Comparison of ENCODE assay signal across 26 cellular contexts in genomic region chr14:50795909-50796308, GRCh38. TPM values are rescaled to one million over a fixed set of nuclear protein-coding genes. Genes with fewer than 3 reads are reported as not detected.
DNase-seq lines count a peak whose midpoint lies in the region; ATAC-seq, FAIRE-seq and TF ChIP-seq lines count a peak whose summit lies in the region.
"Had no signal": no experiment of that assay in that cellular context is flagged by ENCODE, and none has a peak within 500 bp of the region (broad histone marks: within the 10 kb centered on the region; RNA-seq: fewer than 3 reads in every experiment).

No MANE protein-coding gene starts in this region.

- H3K9me3 Mint-ChIP-seq in CD4-positive, alpha-beta T cell, result no peaks in the 10 kb centered on the region
- H3K9me3 Mint-ChIP-seq in nephron progenitor cell, result no peaks in the 10 kb centered on the region
- H3K9me3 Mint-ChIP-seq: neural crest cell had no signal

- no peak for DNase-seq in CD4-positive, alpha-beta T cell
- DNase-seq in GM12892 (ENCODE audit: insufficient read length) (no peak), GM12878 (ENCODE audit: low read depth, low spot score) (no peak), nephron progenitor cell (no peak), right atrium auricular region (ENCODE audit: low spot score) (no peak), suprapubic skin (ENCODE audit: low spot score in 2 of 2) (no peak)
- DNase-seq: activated CD4-positive, alpha-beta T cell treated with anti-CD3 and anti-CD28 coated beads, Interleukin-2, amount 50 U/mL, for 48 hours; anterior cingulate cortex; central memory CD4-positive, alpha-beta T cell; erythroblast; foreskin keratinocyte; GOT3; left lung; MG63; midbrain; NCI-H1436; T-helper 2 cell; thyroid gland had no signal

- TF ChIP-seq CTCF in CD4-positive, alpha-beta T cell (IDR thresholded peaks at IDR 0.05), result no peak
- TF ChIP-seq CTCF in GM12878 (IDR thresholded peaks at IDR 0.05 in 2 of 3, conservative IDR thresholded peaks at IDR 0.05 in 1 of 3; ENCODE audit: control insufficient read depth in 2 of 3, extremely low read depth in 1 of 3, insufficient read depth in 1 of 3, low read depth in 3 of 3, low read length in 3 of 3), result no peak
- no peak for TF ChIP-seq CTCF in nephron progenitor cell (IDR thresholded peaks at IDR 0.05)
- no peak for TF ChIP-seq CTCF in right atrium auricular region (IDR thresholded peaks at IDR 0.05)
- no peak for TF ChIP-seq CTCF in suprapubic skin (IDR thresholded peaks at IDR 0.05)

- H3K27ac ChIP-seq in CD4-positive, alpha-beta T cell (ENCODE audit: low read depth, low read length), result no peak overlapping the region
- H3K27ac ChIP-seq in GM12878 (ENCODE audit: control insufficient read depth, insufficient read depth) (peak overlapping the region; percentile 60), right atrium auricular region (no peak overlapping the region), suprapubic skin (no peak overlapping the region)
- H3K27ac ChIP-seq: foreskin keratinocyte, hepatocyte, left lung, SJCRH30, thyroid gland had no signal

- 100% methylated on average over 3 of the region's 3 CpGs for WGBS in GM12878 (ENCODE audit: insufficient coverage, insufficient replicate concordance, low lambda C conversion rate, missing lambda C conversion rate)
- 84% methylated on average over 3 of the region's 3 CpGs for WGBS in suprapubic skin

- SMC1A ChIA-PET in GM12878 (lab: Charles Lee; ENCODE audit: uncharacterized antibody, unreplicated experiment), result interaction anchor here (1.1 to 17.3 kb wide), 4 partner anchors 9 to 63 kb away, joined by 4 to 360 read pairs (median 119); partner anchors contain the start of gene NIN

- FAIRE-seq in GM12892 (lab: Jason Lieb, UNC) (peak; percentile 60), GM12878 (lab: Jason Lieb, UNC) (no peak)
- FAIRE-seq: K562 had no signal

- ATAC-seq in CD4-positive, alpha-beta T cell (ENCODE audit: poor library complexity), result no peak
- ATAC-seq in GM12878 (no peak), GM21619 (IDR thresholded peaks at IDR 0.05; ENCODE audit: unreplicated experiment) (no peak), HG03095 (IDR thresholded peaks at IDR 0.05; ENCODE audit: unreplicated experiment) (no peak)
- ATAC-seq: foreskin keratinocyte, K562, left lung, Panc1 had no signal

- H3K27me3 ChIP-seq in CD4-positive, alpha-beta T cell (ENCODE audit: control insufficient read depth, insufficient read depth, low read length), result no peaks in the 10 kb centered on the region
- H3K27me3 ChIP-seq in GM12878 (replicated peaks in 1 of 2; ENCODE audit: control insufficient read depth in 2 of 2, insufficient read depth in 2 of 2, low read length in 1 of 2) (no peaks in the 10 kb centered on the region), right atrium auricular region (no peaks in the 10 kb centered on the region), suprapubic skin (no peaks in the 10 kb centered on the region)
- H3K27me3 ChIP-seq: foreskin keratinocyte, hepatocyte, left lung, MG63, SJCRH30, thyroid gland had no signal

- H3K36me3 ChIP-seq in GM12878 (ENCODE audit: control insufficient read depth in 2 of 2, insufficient read depth in 2 of 2, low read length in 1 of 2) (peaks cover 8 to 26% of the 10 kb centered on the region in 2 experiments), right atrium auricular region (no peaks in the 10 kb centered on the region), suprapubic skin (peaks cover 16% of the 10 kb centered on the region)
- H3K36me3 ChIP-seq: MG63, thyroid gland had no signal

- RAD21 ChIA-PET in GM12878 (lab: Charles Lee; ENCODE audit: unreplicated experiment), result interaction anchor here (1.1 to 1.2 kb wide), 2 partner anchors 64 to 79 kb away, joined by 4 read pairs; no protein-coding TSS in a partner anchor

- H3K9me3 ChIP-seq in CD4-positive, alpha-beta T cell (ENCODE audit: control insufficient read depth, low read length), result no peaks in the 10 kb centered on the region
- H3K9me3 ChIP-seq in GM12878 (replicated peaks; ENCODE audit: control insufficient read depth, insufficient read depth, low read length), result no peaks in the 10 kb centered on the region
- H3K9me3 ChIP-seq in right atrium auricular region, result no peaks in the 10 kb centered on the region
- H3K9me3 ChIP-seq in suprapubic skin, result no peaks in the 10 kb centered on the region
- H3K9me3 ChIP-seq: left lung, MG63, SJCRH30, thyroid gland had no signal

- peaks cover 59% of the 10 kb centered on the region for H3K79me2 ChIP-seq in GM12878 (ENCODE audit: control insufficient read depth, insufficient read depth, low read length)
- H3K79me2 ChIP-seq: hepatocyte had no signal

- H3K9ac ChIP-seq in GM12878 (ENCODE audit: control insufficient read depth, insufficient read depth, low read length), result 0 out of 2 replicates have a peak overlapping the region, but pooled peaks have one; percentile 7

- H3K4me1 Mint-ChIP-seq in CD4-positive, alpha-beta T cell (ENCODE audit: low read depth), result peaks cover 78% of the 10 kb centered on the region
- H3K4me1 Mint-ChIP-seq in nephron progenitor cell, result peaks cover 68% of the 10 kb centered on the region

- H3K4me2 ChIP-seq in GM12878 (ENCODE audit: control insufficient read depth, insufficient read depth), result peak overlapping the region; percentile 28
- H3K4me2 ChIP-seq: hepatocyte had no signal

- CTCF ChIA-PET in CD4-positive, alpha-beta T cell (lab: Charles Lee), result interaction anchor here (0.8 kb wide), 1 partner anchor 15 kb away, joined by 3 read pairs; no protein-coding TSS in a partner anchor
- CTCF ChIA-PET in GM12878 (lab: Yijun Ruan, JAX), result interaction anchor here (0.9 to 20.1 kb wide), 7 partner anchors 9 to 75 kb away, joined by 3 to 237 read pairs (median 8); partner anchors contain the start of gene NIN

- H3K4me3 Mint-ChIP-seq in CD4-positive, alpha-beta T cell, result no peak overlapping the region
- H3K4me3 Mint-ChIP-seq in nephron progenitor cell, result no peak overlapping the region
- H3K4me3 Mint-ChIP-seq: neural crest cell had no signal

- POLR2A ChIA-PET in CD4-positive, alpha-beta T cell (lab: Charles Lee), result interaction anchor here (0.7 to 1.8 kb wide), 3 partner anchors 9 to 65 kb away, joined by 3 to 7 read pairs (median 4); no protein-coding TSS in a partner anchor
- POLR2A ChIA-PET in GM12878 (lab: Charles Lee), result interaction anchor here (1.0 kb wide), 1 partner anchor 10 kb away, joined by 4 read pairs; no protein-coding TSS in a partner anchor

- TF ChIP-seq EP300 in GM12878 (IDR thresholded peaks at IDR 0.05; ENCODE audit: borderline replicate concordance in 1 of 2, control insufficient read depth in 1 of 2, low read depth in 2 of 2, low read length in 2 of 2) (no peak), suprapubic skin (IDR thresholded peaks at IDR 0.05) (no peak)

- H3K4me3 ChIP-seq in GM12878 (peak overlapping the region; percentile 9; the same call in 1 of the 2 replicates), right atrium auricular region (no peak overlapping the region), suprapubic skin (no peak overlapping the region)
- H3K4me3 ChIP-seq: hepatocyte, K562, left lung, MG63, SJCRH30, thyroid gland had no signal

- no peaks in the 10 kb centered on the region for H3K27me3 Mint-ChIP-seq in CD4-positive, alpha-beta T cell
- H3K27me3 Mint-ChIP-seq in nephron progenitor cell (ENCODE audit: low read depth, poor library complexity), result no peaks in the 10 kb centered on the region

- H3K4me1 ChIP-seq in GM12878 (ENCODE audit: control insufficient read depth, insufficient read depth, low read length), result peaks cover 74% of the 10 kb centered on the region
- H3K4me1 ChIP-seq in right atrium auricular region, result peaks cover 0 to 15% of the 10 kb centered on the region in 2 donors
- no peaks in the 10 kb centered on the region for H3K4me1 ChIP-seq in suprapubic skin
- H3K4me1 ChIP-seq: foreskin keratinocyte, left lung, thyroid gland had no signal

- intact Hi-C loops in CD4-positive, alpha-beta T cell (cut with DNase I, micrococcal nuclease), result no loop called here
- intact Hi-C loops in GM12878 (cut with micrococcal nuclease; ENCODE audit: unreplicated experiment), result no loop called here

- TF ChIP-seq POLR2A in GM12892 (IDR thresholded peaks at IDR 0.05; ENCODE audit: low read depth, low read length) (no peak), GM12878 (IDR thresholded peaks at IDR 0.05; ENCODE audit: low read depth, low read length) (no peak), suprapubic skin (IDR thresholded peaks at IDR 0.05) (no peak)

- H3K27ac Mint-ChIP-seq in CD4-positive, alpha-beta T cell, result peak overlapping the region; percentile 60
- H3K27ac Mint-ChIP-seq in nephron progenitor cell, result peak overlapping the region; percentile 90
- H3K27ac Mint-ChIP-seq: progenitor cell of endocrine pancreas had no signal

- in situ Hi-C loops in GM12878 (cut with MboI), result no loop called here

- no peak for TF ChIP-seq RAD21 in GM12878 (IDR thresholded peaks at IDR 0.05; ENCODE audit: insufficient read depth, low read depth, low read length)

- no peak overlapping the region for H2AFZ ChIP-seq in GM12878 (ENCODE audit: control insufficient read depth, low read depth, low read length)
- H2AFZ ChIP-seq: hepatocyte had no signal

- no peaks in the 10 kb centered on the region for H4K20me1 ChIP-seq in GM12878 (ENCODE audit: control insufficient read depth, insufficient read depth)

- peaks cover 74% of the 10 kb centered on the region for H3K36me3 Mint-ChIP-seq in CD4-positive, alpha-beta T cell (ENCODE audit: low read depth)
- H3K36me3 Mint-ChIP-seq in nephron progenitor cell (ENCODE audit: low read depth), result peaks cover 46% of the 10 kb centered on the region

- no TSS peak for BruUV-seq in GM12878 (replicated peaks; lab: Mats Ljungman, UMichigan)

TF ChIP-seq in GM12878, 131 proteins besides CTCF, POLR2A, EP300 and RAD21 (continues in another document):
- TF ChIP-seq HDAC2 (IDR thresholded peaks at IDR 0.05), result no peak

RNA-seq across cellular contexts. Expression of gene NIN, which starts 35.1 kb away (rescaled TPM):
- 10 to 100 TPM; 96.8 to 98.5 TPM for total RNA-seq in CD4-positive, alpha-beta T cell
- 56.2 TPM for polyA plus RNA-seq in GM12892 (2012; ENCODE audit: missing spikeins)
- total RNA-seq in GM12878 (2013; cell fraction: nucleolus; rRNA removed), result 248 and 265 TPM in 2 replicates
- total RNA-seq in GM12878 (2014; rRNA removed), result 92.2 and 103 TPM in 2 replicates
- total RNA-seq in GM12878 (2014; rRNA removed; fragmentation: Illumina TruSeq; extraction: Trizol), result 133 and 138 TPM in 2 replicates
- 134 and 135 TPM in 2 replicates for total RNA-seq in GM12878 (2021)
- 39.4 TPM for polyA plus RNA-seq in GM12878 (2011; ENCODE audit: low read depth)
- 44.0 and 51.2 TPM in 2 replicates for polyA plus RNA-seq in GM12878 (2011; rRNA removed)
- 23.7 and 24.4 TPM in 2 replicates for polyA plus RNA-seq in GM12878 (2011; cell fraction: cytosol; rRNA removed)
- polyA plus RNA-seq in GM12878 (2011; cell fraction: nucleus; rRNA removed), result 52.6 and 57.6 TPM in 2 replicates
- 51.7 and 57.1 TPM in 2 replicates for polyA plus RNA-seq in GM12878 (2012)
- polyA plus RNA-seq in GM12878 (2014; fragmentation: Illumina TruSeq; extraction: Trizol), result 101 and 122 TPM in 2 replicates
- 10 to 100 TPM; 16.2 to 17.0 TPM for polyA plus RNA-seq in GM12878 (2014; fragmentation: Nextera tagmentation; extraction: Ambion mirVana)
- 57.5 and 67.6 TPM in 2 replicates for polyA plus RNA-seq in GM12878 (2014; rRNA removed)
- 10 to 100 TPM; 30.5 to 73.1 TPM for polyA plus RNA-seq in GM12878 (2016; fragmentation: Nextera tagmentation; extraction: Ambion mirVana)
- 60.8 and 87.0 TPM in 2 replicates for polyA minus RNA-seq in GM12878 (2011; rRNA and poly(A)+ RNA removed)
- 25.0 and 33.6 TPM in 2 replicates for polyA minus RNA-seq in GM12878 (2011; cell fraction: cytosol; rRNA and poly(A)+ RNA removed)
- 52.8 and 99.4 TPM in 2 replicates for polyA minus RNA-seq in GM12878 (2011; cell fraction: nucleus; rRNA and poly(A)+ RNA removed)
- total RNA-seq in right atrium auricular region, result 10 to 100 TPM; 30.1 to 49.7 TPM
- total RNA-seq in suprapubic skin, result 10 to 100 TPM; 22.7 to 48.2 (median 36.8) TPM
